1 cellular context compared by ENCODE assay signal in genomic region chr17:43927101-43927935, GRCh38.
TF ChIP-seq lines count a peak whose summit lies in the region.

No MANE protein-coding gene starts in this region.

TF ChIP-seq in HepG2, 621 proteins besides CTCF, POLR2A, EP300 and RAD21 (continued from another document and continues in another):
- no peak for TF ChIP-seq LBX2 (CRISPR knock-in tag; IDR thresholded peaks at IDR 0.05; ENCODE audit: borderline replicate concordance)
- TF ChIP-seq ZNF839 (CRISPR knock-in tag; IDR thresholded peaks at IDR 0.05; ENCODE audit: borderline replicate concordance): no peak
- no peak for TF ChIP-seq NR0B2 (CRISPR knock-in tag; IDR thresholded peaks at IDR 0.05)
- TF ChIP-seq ZNF563 (CRISPR knock-in tag; IDR thresholded peaks at IDR 0.05): no peak
- TF ChIP-seq SOX5 (CRISPR knock-in tag; IDR thresholded peaks at IDR 0.05; ENCODE audit: borderline replicate concordance): peak; percentile 82
- TF ChIP-seq NR2F6 (IDR thresholded peaks at IDR 0.05): peak; percentile 22; the same call in 1 of the 2 replicates
- TF ChIP-seq NR2F6 (CRISPR knock-in tag; IDR thresholded peaks at IDR 0.05): 0 out of 2 replicates have a peak, but pooled peaks have one; percentile 14
- no peak for TF ChIP-seq ZNF747 (CRISPR knock-in tag; IDR thresholded peaks at IDR 0.05; ENCODE audit: borderline replicate concordance)
- no peak for TF ChIP-seq HMGXB4 (CRISPR knock-in tag; IDR thresholded peaks at IDR 0.05; ENCODE audit: borderline replicate concordance in 1 of 2, low read depth in 1 of 2)
- TF ChIP-seq SOX13 (IDR thresholded peaks at IDR 0.05): no peak
- TF ChIP-seq SOX13 (CRISPR knock-in tag; conservative IDR thresholded peaks at IDR 0.05 in 1 of 2, IDR thresholded peaks at IDR 0.05 in 1 of 2): peak in 1 of 2 experiments; percentile 61; a peak in 2 of 4 replicates
- no peak for TF ChIP-seq IKZF5 (CRISPR knock-in tag; IDR thresholded peaks at IDR 0.05)
- no peak; the same call in 1 of the 2 replicates for TF ChIP-seq HDAC1 (CRISPR knock-in tag; IDR thresholded peaks at IDR 0.05)
- TF ChIP-seq SOX6 (IDR thresholded peaks at IDR 0.05): no peak
- TF ChIP-seq SOX6 (CRISPR knock-in tag; IDR thresholded peaks at IDR 0.05): peak; percentile 77
- no peak for TF ChIP-seq NFIC (IDR thresholded peaks at IDR 0.05; ENCODE audit: low read length)
- TF ChIP-seq MAX (IDR thresholded peaks at IDR 0.05): peak; percentile 23; the same call in 1 of the 2 replicates
- no peak for TF ChIP-seq ZFP36 (IDR thresholded peaks at IDR 0.05; ENCODE audit: borderline replicate concordance, low read depth, low read length, partially characterized antibody)
- TF ChIP-seq CAMTA2 (CRISPR knock-in tag; IDR thresholded peaks at IDR 0.05; ENCODE audit: borderline replicate concordance): no peak
- no peak for TF ChIP-seq ZBED4 (CRISPR knock-in tag; IDR thresholded peaks at IDR 0.05; ENCODE audit: borderline replicate concordance)
- no peak for TF ChIP-seq HINFP (CRISPR knock-in tag; IDR thresholded peaks at IDR 0.05; ENCODE audit: low read depth)
- TF ChIP-seq ZSCAN21 (CRISPR knock-in tag; IDR thresholded peaks at IDR 0.05; ENCODE audit: borderline replicate concordance): 0 out of 2 replicates have a peak, but pooled peaks have one; percentile 23
- TF ChIP-seq XBP1 (CRISPR knock-in tag; IDR thresholded peaks at IDR 0.05): no peak
- TF ChIP-seq MAF1 (CRISPR knock-in tag; IDR thresholded peaks at IDR 0.05; ENCODE audit: borderline replicate concordance): no peak
- peak; percentile 55; the same call in 1 of the 2 replicates for TF ChIP-seq ZNF263 (CRISPR knock-in tag; IDR thresholded peaks at IDR 0.05)
- no peak for TF ChIP-seq ZFP36L1 (CRISPR knock-in tag; IDR thresholded peaks at IDR 0.05)
- TF ChIP-seq BCL6 (CRISPR knock-in tag; IDR thresholded peaks at IDR 0.05): no peak
- no peak for TF ChIP-seq ZFAT (CRISPR knock-in tag; conservative IDR thresholded peaks at IDR 0.05)
- TF ChIP-seq ARID5B (CRISPR knock-in tag; IDR thresholded peaks at IDR 0.05): peak; percentile 32; the same call in 1 of the 2 replicates
- no peak for TF ChIP-seq ZFYVE20 (CRISPR knock-in tag; IDR thresholded peaks at IDR 0.05; ENCODE audit: borderline replicate concordance, low read depth)
- peak; percentile 62 for TF ChIP-seq TCF7 (IDR thresholded peaks at IDR 0.05; ENCODE audit: low read depth)
- peak; percentile 46; the same call in 1 of the 2 replicates for TF ChIP-seq ZNF687 (CRISPR knock-in tag; IDR thresholded peaks at IDR 0.05)
- no peak for TF ChIP-seq ATF2 (CRISPR knock-in tag; IDR thresholded peaks at IDR 0.05)
- TF ChIP-seq USF2 (IDR thresholded peaks at IDR 0.05; ENCODE audit: low read depth, low read length): 0 out of 2 replicates have a peak, but pooled peaks have one; percentile 10
- TF ChIP-seq USF2 (CRISPR knock-in tag; IDR thresholded peaks at IDR 0.05; ENCODE audit: borderline replicate concordance): no peak
